ENCODE assay signal across 1 cellular context in genomic region chr19:45883586-45883880, GRCh38.
TF ChIP-seq lines count a peak whose summit lies in the region.

No MANE protein-coding gene starts in this region.

TF ChIP-seq in K562, 482 proteins besides CTCF, POLR2A, EP300 and RAD21:
- TF ChIP-seq ZBTB1 (CRISPR knock-in tag; IDR thresholded peaks at IDR 0.05; ENCODE audit: borderline replicate concordance, low read depth), result 0 out of 2 replicates have a peak, but pooled peaks have one; percentile 35
- peak; percentile 63 for TF ChIP-seq ZNF740 (CRISPR knock-in tag; IDR thresholded peaks at IDR 0.05)
- peak in 1 of 2 experiments; percentile 31; a peak in 1 of 4 replicates for TF ChIP-seq ZNF740 (tag; IDR thresholded peaks at IDR 0.05)
- no peak for TF ChIP-seq THAP12 (CRISPR knock-in tag; IDR thresholded peaks at IDR 0.05)
- TF ChIP-seq RB1 (IDR thresholded peaks at IDR 0.05; ENCODE audit: low read depth), result no peak
- TF ChIP-seq MEIS2 (IDR thresholded peaks at IDR 0.05; ENCODE audit: partially characterized antibody), result no peak
- TF ChIP-seq PREB (CRISPR knock-in tag; IDR thresholded peaks at IDR 0.05), result 0 out of 2 replicates have a peak, but pooled peaks have one; percentile 67
- TF ChIP-seq RBM39 (optimal IDR thresholded peaks at IDR 0.05; ENCODE audit: low read depth, low read length), result no peak
- no peak for TF ChIP-seq NFIX (CRISPR knock-in tag; IDR thresholded peaks at IDR 0.05; ENCODE audit: low read depth)
- no peak for TF ChIP-seq ZNF766 (CRISPR knock-in tag; conservative IDR thresholded peaks at IDR 0.05)
- TF ChIP-seq E2F1 (CRISPR knock-in tag; IDR thresholded peaks at IDR 0.05), result no peak
- TF ChIP-seq LEF1 (IDR thresholded peaks at IDR 0.05), result 0 out of 2 replicates have a peak, but pooled peaks have one; percentile 1
